Comparison of ENCODE assay signal across 8 cellular contexts in the genomic region with DNA sequence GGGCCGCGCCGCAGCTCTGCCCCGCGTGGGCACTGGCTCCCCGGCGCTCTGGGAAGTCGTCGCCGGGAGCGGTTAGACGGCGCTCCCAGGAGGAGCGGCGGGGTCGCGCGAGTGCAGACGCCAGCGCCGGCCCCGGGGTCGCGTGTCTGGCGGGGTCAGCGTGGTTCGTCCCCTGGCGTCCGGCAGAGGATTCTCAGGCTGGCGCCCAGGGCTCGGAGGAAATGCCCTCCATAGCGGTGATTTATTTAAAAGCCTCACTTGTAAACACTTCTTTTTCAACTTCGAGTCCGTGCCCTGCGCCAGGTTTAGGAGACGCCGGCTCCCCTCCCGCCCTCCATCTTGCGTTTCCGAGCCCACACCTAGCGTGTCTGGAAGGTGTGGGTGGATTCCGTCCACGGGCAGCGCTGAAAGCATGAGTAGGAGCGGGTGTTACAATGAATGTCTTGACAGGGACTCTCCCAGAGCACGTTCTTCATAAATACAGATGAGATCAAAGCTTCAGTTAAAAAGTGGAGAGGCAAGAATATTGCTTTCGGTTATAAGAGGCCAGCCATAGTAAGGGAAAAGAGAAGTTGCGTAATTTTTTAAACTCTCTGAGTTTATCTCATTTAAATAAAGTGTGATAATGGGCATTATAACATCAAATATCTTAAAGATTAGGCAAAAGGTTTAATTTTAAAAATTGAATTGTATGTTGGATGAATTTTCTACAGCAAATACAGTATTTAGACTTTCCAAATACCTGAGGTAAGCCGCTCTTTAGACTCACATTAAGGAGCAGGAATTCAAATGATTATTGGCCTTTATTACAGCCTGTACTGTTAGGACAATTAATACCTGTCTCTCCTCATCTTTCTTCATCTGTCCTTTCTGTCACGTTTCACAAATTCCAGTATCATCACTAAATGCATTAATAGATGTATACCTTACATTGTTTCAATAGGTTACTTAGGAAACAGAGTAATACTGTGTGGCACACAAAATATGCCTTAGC. TPM values are rescaled to one million over a fixed set of nuclear protein-coding genes. Genes with fewer than 3 reads are reported as not detected.
DNase-seq lines count a peak whose midpoint lies in the region; ATAC-seq and TF ChIP-seq lines count a peak whose summit lies in the region.

No MANE protein-coding gene starts in this region.

- DNase-seq in MG63 (peak; percentile 45), lower lobe of right lung (peak; percentile 67), NCI-H1048 (lab: John Stamatoyannopoulos, UW) (no peak)
- peak; percentile 54 for DNase-seq in activated CD4-positive, alpha-beta T cell treated with anti-CD3 and anti-CD28 coated beads, Interleukin-2, amount 50 U/mL, for 1 hour
- peak; percentile 57 to 63 (median 57) for DNase-seq in stimulated activated CD4-positive, alpha-beta T cell treated with anti-CD3 and anti-CD28 coated beads, TNF-alpha, amount 100 ng/mL, for 4 hours (ENCODE audit: low read depth in 3 of 3)

- peak; percentile 33 for TF ChIP-seq POLR2A in GM15510 (IDR thresholded peaks at IDR 0.05; ENCODE audit: borderline replicate concordance, extremely low read depth, insufficient read length)

- ATAC-seq in lower lobe of right lung, result peak; percentile 57 to 77

- H3K27ac ChIP-seq in HEK293 (ENCODE audit: extremely low read depth, low read depth, low read length) (peak overlapping the region; percentile 70), ectodermal cell (ENCODE audit: insufficient read depth, low read depth, low read length, poor library complexity, severe bottlenecking) (no peak overlapping the region), lower lobe of right lung (peak overlapping the region; percentile 90)

- POLR2A ChIA-PET in HEK293 (lab: Yijun Ruan, JAX), result interaction anchor here (0.6 kb wide), 1 partner anchor 128 kb away, joined by 4 read pairs; no protein-coding TSS in a partner anchor

- H3K4me3 ChIP-seq in HEK293 (ENCODE audit: low read depth, low read length) (peak overlapping the region; percentile 69), MG63 (peak overlapping the region; percentile 70), ectodermal cell (ENCODE audit: insufficient read depth, low read depth, low read length) (peak overlapping the region; percentile 60), lower lobe of right lung (peak overlapping the region; percentile 84)

- CTCF ChIA-PET in HEK293 (lab: Yijun Ruan, JAX), result interaction anchor here (0.6 to 1.5 kb wide), 3 partner anchors 51 to 90 kb away, joined by 3 to 4 read pairs (median 3); no protein-coding TSS in a partner anchor

- intact Hi-C loops in lower lobe of right lung (cut with DNase I), result no loop called here

- H3K27me3 ChIP-seq in MG63, result no peaks in the 10 kb centered on the region
- peaks cover 35% of the 10 kb centered on the region for H3K27me3 ChIP-seq in ectodermal cell (ENCODE audit: control insufficient read depth, insufficient read depth, low read length, poor library complexity, severe bottlenecking)
- H3K27me3 ChIP-seq in lower lobe of right lung (ENCODE audit: low read depth), result no peaks in the 10 kb centered on the region

- no peak for TF ChIP-seq CTCF in HEK293 (tag by site-specific recombination; IDR thresholded peaks at IDR 0.05)
- peak; percentile 41 for TF ChIP-seq CTCF in lower lobe of right lung (IDR thresholded peaks at IDR 0.05)

- H3K9me3 ChIP-seq in HEK293 (ENCODE audit: control insufficient read depth, insufficient read depth, low read depth, low read length), result no peaks in the 10 kb centered on the region
- H3K9me3 ChIP-seq in MG63, result no peaks in the 10 kb centered on the region
- no peaks in the 10 kb centered on the region for H3K9me3 ChIP-seq in ectodermal cell (ENCODE audit: control insufficient read depth, low read length)
- no peaks in the 10 kb centered on the region for H3K9me3 ChIP-seq in lower lobe of right lung

- H3K4me1 ChIP-seq in HEK293 (ENCODE audit: control insufficient read depth, insufficient read depth, low read length), result no peaks in the 10 kb centered on the region
- no peaks in the 10 kb centered on the region for H3K4me1 ChIP-seq in ectodermal cell (ENCODE audit: control insufficient read depth, insufficient read depth, low read length)
- H3K4me1 ChIP-seq in lower lobe of right lung, result peaks cover 39% of the 10 kb centered on the region

- H3K36me3 ChIP-seq in HEK293 (ENCODE audit: control insufficient read depth in 2 of 2, insufficient read depth in 1 of 2, low read length in 2 of 2), result no peaks in the 10 kb centered on the region
- no peaks in the 10 kb centered on the region for H3K36me3 ChIP-seq in MG63
- no peaks in the 10 kb centered on the region for H3K36me3 ChIP-seq in ectodermal cell (ENCODE audit: control insufficient read depth, insufficient read depth, low read length)
- H3K36me3 ChIP-seq in lower lobe of right lung, result no peaks in the 10 kb centered on the region

- 2 to 4% methylated on average over 47 to 49 of the region's 50 CpGs for WGBS in ectodermal cell, 2 experiments

TF ChIP-seq in HEK293, 187 proteins besides CTCF, POLR2A, EP300 and RAD21 (continues in another document):
- no peak for TF ChIP-seq ZNF837 (tag by site-specific recombination; IDR thresholded peaks at IDR 0.05)
- TF ChIP-seq PRDM2 (tag by site-specific recombination; IDR thresholded peaks at IDR 0.05; ENCODE audit: borderline replicate concordance), result no peak
- no peak for TF ChIP-seq ZBTB6 (tag by site-specific recombination; IDR thresholded peaks at IDR 0.05)
- peak; percentile 75 for TF ChIP-seq EGR2 (tag by site-specific recombination; IDR thresholded peaks at IDR 0.05; ENCODE audit: low read depth)
- TF ChIP-seq ZNF785 (tag by site-specific recombination; IDR thresholded peaks at IDR 0.05), result no peak
- TF ChIP-seq ZNF335 (tag by site-specific recombination; conservative IDR thresholded peaks at IDR 0.05), result peak; percentile 35
- TF ChIP-seq, protein P1, sequence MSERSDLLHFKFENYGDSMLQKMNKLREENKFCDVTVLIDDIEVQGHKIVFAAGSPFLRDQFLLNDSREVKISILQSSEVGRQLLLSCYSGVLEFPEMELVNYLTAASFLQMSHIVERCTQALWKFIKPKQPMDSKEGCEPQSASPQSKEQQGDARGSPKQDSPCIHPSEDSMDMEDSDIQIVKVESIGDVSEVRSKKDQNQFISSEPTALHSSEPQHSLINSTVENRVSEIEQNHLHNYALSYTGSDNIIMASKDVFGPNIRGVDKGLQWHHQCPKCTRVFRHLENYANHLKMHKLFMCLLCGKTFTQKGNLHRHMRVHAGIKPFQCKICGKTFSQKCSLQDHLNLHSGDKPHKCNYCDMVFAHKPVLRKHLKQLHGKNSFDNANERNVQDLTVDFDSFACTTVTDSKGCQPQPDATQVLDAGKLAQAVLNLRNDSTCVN (tag by site-specific recombination; optimal IDR thresholded peaks at IDR 0.05), result peak; percentile 69

RNA-seq across cellular contexts. Expression of gene FAM241A, which starts 0.9 kb away (rescaled TPM):
- 1.2 and 3.7 TPM in 2 replicates for total RNA-seq in MG63 (2014; rRNA removed; shearing (Covaris generic); ENCODE audit: low replicate concordance)
- 0.07 TPM for polyA plus RNA-seq in ectodermal cell (2013, experiment 1 of 4)
- 0.04 TPM for polyA plus RNA-seq in ectodermal cell (2013, experiment 2 of 4)
- 0.11 TPM for polyA plus RNA-seq in ectodermal cell (2013, experiment 3 of 4)
- 0.08 TPM for polyA plus RNA-seq in ectodermal cell (2013, experiment 4 of 4)
- total RNA-seq in lower lobe of right lung, result 5.0 TPM
